In the genomic region with DNA sequence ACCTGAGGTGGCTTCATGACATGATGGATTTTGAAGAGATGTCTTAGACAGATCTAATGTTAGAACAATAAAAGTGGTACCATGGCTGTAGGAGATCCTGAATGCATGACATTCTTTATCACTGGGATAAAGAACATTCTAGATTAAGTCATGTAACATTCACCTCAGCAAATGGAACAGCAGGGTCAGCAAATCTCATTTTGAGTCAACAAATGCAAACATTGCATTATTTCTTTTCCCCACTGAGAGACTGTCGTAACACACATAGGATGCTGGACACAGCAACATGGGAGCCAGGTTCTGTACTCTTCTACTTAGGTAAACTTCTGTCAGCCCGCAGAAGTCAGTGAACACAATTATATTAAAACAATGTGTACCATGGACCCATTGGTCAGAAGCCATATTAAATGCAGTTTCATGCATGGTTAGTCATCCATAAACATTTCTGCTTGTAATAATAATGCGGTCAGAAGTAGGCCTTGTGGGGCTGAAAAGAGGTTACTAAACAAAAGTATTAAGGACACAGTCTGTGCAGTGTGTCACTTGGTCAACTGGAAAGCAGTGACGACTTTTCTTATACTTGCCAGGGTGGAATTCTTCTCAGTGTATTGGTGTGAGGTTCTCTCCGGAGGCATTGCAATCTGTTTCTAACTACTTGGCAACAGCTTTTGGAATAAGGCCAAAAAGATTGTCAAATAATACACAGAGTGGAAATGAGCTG, we compare ENCODE assay signal across 15 cellular contexts. TPM values are rescaled to one million over a fixed set of nuclear protein-coding genes. Genes with fewer than 3 reads are reported as not detected.
A peak's percentile ranks its signal among the peaks of the same experiment; 100 is the strongest.
DNase-seq lines count a peak whose midpoint lies in the region; ATAC-seq, FAIRE-seq and TF ChIP-seq lines count a peak whose summit lies in the region.
"Had no signal": no experiment of that assay in that cellular context is flagged by ENCODE, and none has a peak within 500 bp of the region (broad histone marks: within the 10 kb centered on the region; RNA-seq: fewer than 3 reads in every experiment).

No MANE protein-coding gene starts in this region.

- no peak overlapping the region for H3K4me3 ChIP-seq in A673 (ENCODE audit: low read depth, low read length, poor library complexity, severe bottlenecking)
- H3K4me3 ChIP-seq in astrocyte of the cerebellum (ENCODE audit: low read depth, low read length): no peak overlapping the region
- H3K4me3 ChIP-seq: HAP-1 had no signal

- no peak overlapping the region for H3K27ac ChIP-seq in A673 (ENCODE audit: low read depth, low read length, poor library complexity, severe bottlenecking)
- H3K27ac ChIP-seq: epithelial cell of prostate had no signal

- no peaks in the 10 kb centered on the region for H3K9me3 ChIP-seq in A673 (ENCODE audit: low read depth, low read length, poor library complexity, severe bottlenecking)
- H3K9me3 ChIP-seq: HAP-1 had no signal

- TF ChIP-seq CTCF in A673 (conservative IDR thresholded peaks at IDR 0.05; ENCODE audit: low read depth, low read length) (no peak), astrocyte of the cerebellum (IDR thresholded peaks at IDR 0.05; ENCODE audit: low read depth, low read length, missing control alignments) (no peak)

- no TSS peak for BruUV-seq in A673 (replicated peaks; lab: Mats Ljungman, UMichigan)

- no peaks in the 10 kb centered on the region for H3K27me3 ChIP-seq in A673 (replicated peaks; ENCODE audit: insufficient read depth, low read depth, low read length, poor library complexity)

- H3K4me1 ChIP-seq in A673 (ENCODE audit: insufficient read depth, low read length, poor library complexity, severe bottlenecking): no peaks in the 10 kb centered on the region
- H3K4me1 ChIP-seq: HAP-1 had no signal

- CTCF ChIA-PET in A673 (lab: Charles Lee): no interaction called here

- H3K36me3 ChIP-seq in A673 (ENCODE audit: insufficient read depth, low read length, poor library complexity, severe bottlenecking): no peaks in the 10 kb centered on the region
- H3K36me3 ChIP-seq: HAP-1 had no signal

- no peak for ATAC-seq in GM19455 (IDR thresholded peaks at IDR 0.05; ENCODE audit: unreplicated experiment)
- ATAC-seq: natural killer cell had no signal

- FAIRE-seq in islet of Langerhans (lab: Jason Lieb, UNC): peak; percentile 71

- intact Hi-C loops in A673 (cut with micrococcal nuclease; ENCODE audit: unreplicated experiment): no loop called here

- in situ Hi-C loops in G401 (cut with HindIII; ENCODE audit: low sequenced_read_pairs): no loop called here
- in situ Hi-C loops in astrocyte of the cerebellum (cut with HindIII; ENCODE audit: low sequenced_read_pairs): no loop called here

- DNase-seq in A673 (ENCODE audit: low spot score) (peak; percentile 2), G401 (ENCODE audit: low spot score) (peak; percentile 79), astrocyte of the cerebellum (ENCODE audit: low read depth) (peak; percentile 91), SW 1271 (lab: John Stamatoyannopoulos, UW) (no peak), RKO (ENCODE audit: low spot score) (no peak), NCI-H2081 treated with DMSO at 0.1 percent for 48 hours (lab: John Stamatoyannopoulos, UW) (no peak)
- DNase-seq: activated B cell treated with CpG ODN at 0.5 μM for 24 hours; aorta; natural killer cell; stimulated activated CD4-positive, alpha-beta T cell treated with anti-CD3 and anti-CD28 coated beads, Interleukin-12 subunit alpha, Interleukin-12 subunit beta, amount 100 ng/mL, for 4 hours; stimulated activated CD8-positive, alpha-beta memory T cell treated with anti-CD3 and anti-CD28 coated beads, Interleukin-4, amount 100 ng/mL, for 48 hours had no signal

- POLR2A ChIA-PET in A673 (lab: Charles Lee; ENCODE audit: low non-redundant PET): no interaction called here

RNA-seq across cellular contexts. Expression of gene CHL1, which starts 46.6 kb away (rescaled TPM):
- total RNA-seq in A673 (2021): not detected in 2 replicates
- 5.5 and 11.3 TPM in 2 replicates for total RNA-seq in G401 (2014; rRNA removed; shearing (Covaris generic))
- total RNA-seq: natural killer cell had no signal

Comparison
In these comparisons a context has a peak if more than half of its experiments do, and no peak if none do; other contexts are left out.
1. DNase-seq: peak in A673 (single experiment), G401 (single experiment) and astrocyte of the cerebellum (single experiment); none in SW 1271 (0 of 2), RKO (single experiment) and NCI-H2081 treated with DMSO at 0.1 percent for 48 hours (single experiment).